ENCODE assay signal across 19 cellular contexts in genomic region chr2:158659483-158659882, GRCh38.
DNase-seq lines count a peak whose midpoint lies in the region; ATAC-seq, FAIRE-seq and TF ChIP-seq lines count a peak whose summit lies in the region.
"Had no signal": no experiment of that assay in that cellular context is flagged by ENCODE, and none has a peak within 500 bp of the region (broad histone marks: within the 10 kb centered on the region; RNA-seq: fewer than 3 reads in every experiment).

No MANE protein-coding gene starts in this region.

- H3K4me3 Mint-ChIP-seq in Calu3 (ENCODE audit: low read depth, unreplicated experiment) (no peak overlapping the region), neural crest cell (no peak overlapping the region)
- H3K4me3 Mint-ChIP-seq: CD8-positive, alpha-beta memory T cell; H9; IgD-negative memory B cell had no signal

- H3K9me3 Mint-ChIP-seq in Calu3 (ENCODE audit: low read depth, unreplicated experiment): no peaks in the 10 kb centered on the region
- no peaks in the 10 kb centered on the region for H3K9me3 Mint-ChIP-seq in neural crest cell
- H3K9me3 Mint-ChIP-seq: CD8-positive, alpha-beta memory T cell; H9; IgD-negative memory B cell had no signal

- H3K36me3 ChIP-seq in bronchial epithelial cell (ENCODE audit: control insufficient read depth, insufficient read depth, low read length): peaks cover 21% of the 10 kb centered on the region

- H3K36me3 Mint-ChIP-seq in Calu3 (ENCODE audit: insufficient read depth, unreplicated experiment) (peaks cover 11% of the 10 kb centered on the region), neural crest cell (ENCODE audit: low read depth) (no peaks in the 10 kb centered on the region)
- H3K36me3 Mint-ChIP-seq: IgD-negative memory B cell had no signal

- no TSS peak for BruUV-seq in Calu3 (replicated peaks; lab: Mats Ljungman, UMichigan)

- H3K27ac Mint-ChIP-seq in Calu3 (ENCODE audit: unreplicated experiment) (peak overlapping the region; percentile 12), neural crest cell (ENCODE audit: unreplicated experiment) (peak overlapping the region; percentile 7)
- H3K27ac Mint-ChIP-seq: IgD-negative memory B cell had no signal

- H3K4me3 ChIP-seq in bronchial epithelial cell (ENCODE audit: low read depth, low read length): no peak overlapping the region
- H3K4me3 ChIP-seq: BLaER1 treated with 17β-estradiol and CSF1 and Interleukin-3, amounts not matched to agents 10 nM and 100 nM; MG63 had no signal

- ATAC-seq in SK-N-SH treated with all-trans-retinoic acid at 6 μM for 48 hours (no peak), HG02840 (IDR thresholded peaks at IDR 0.05; ENCODE audit: low FRiP score, unreplicated experiment) (no peak)
- ATAC-seq: Right ventricle myocardium inferior had no signal

- intact Hi-C loops in Calu3 (cut with micrococcal nuclease; ENCODE audit: unreplicated experiment): loop anchor here (10.0 kb wide), 1 partner anchor 85 kb away; no protein-coding TSS in a partner anchor

- CTCF ChIA-PET in Calu3 (lab: Charles Lee): interaction anchor here (0.8 to 1.4 kb wide), 3 partner anchors 16 to 635 kb away, joined by 3 read pairs; no protein-coding TSS in a partner anchor

- FAIRE-seq in bronchial epithelial cell (lab: Jason Lieb, UNC): no peak
- FAIRE-seq: D721Med, RCC 7860 had no signal

- DNase-seq in Calu3 (no peak), HT1080 (ENCODE audit: low read depth) (peak; percentile 41), bronchial epithelial cell (ENCODE audit: low read depth) (peak; percentile 18), neural crest cell (ENCODE audit: low read depth, low spot score) (no peak), NCI-H2227 (lab: John Stamatoyannopoulos, UW; ENCODE audit: unreplicated experiment) (no peak)
- DNase-seq: CD8-positive, alpha-beta memory T cell; DMS79; H9; Karpas-422; MG63; NCI-H1105; NCI-H2081 had no signal

- H3K4me1 Mint-ChIP-seq in Calu3 (ENCODE audit: low read depth, unreplicated experiment): no peaks in the 10 kb centered on the region
- no peaks in the 10 kb centered on the region for H3K4me1 Mint-ChIP-seq in neural crest cell
- H3K4me1 Mint-ChIP-seq: CD8-positive, alpha-beta memory T cell; H9; IgD-negative memory B cell had no signal

- H3K27me3 ChIP-seq in bronchial epithelial cell (ENCODE audit: control insufficient read depth, insufficient read depth, low read length): no peaks in the 10 kb centered on the region
- H3K27me3 ChIP-seq: BLaER1 treated with 17β-estradiol and CSF1 and Interleukin-3, amounts not matched to agents 10 nM and 100 nM; MG63 had no signal

- H3K27me3 Mint-ChIP-seq in Calu3 (ENCODE audit: unreplicated experiment) (no peaks in the 10 kb centered on the region), neural crest cell (ENCODE audit: low read depth) (no peaks in the 10 kb centered on the region)
- H3K27me3 Mint-ChIP-seq: CD8-positive, alpha-beta memory T cell; IgD-negative memory B cell had no signal

- no peak for TF ChIP-seq CTCF in Calu3 (IDR thresholded peaks at IDR 0.05; ENCODE audit: unreplicated experiment)
- no peak for TF ChIP-seq CTCF in bronchial epithelial cell (IDR thresholded peaks at IDR 0.05; ENCODE audit: insufficient read depth, low read length, severe bottlenecking)
- no peak for TF ChIP-seq CTCF in neural crest cell (conservative IDR thresholded peaks at IDR 0.05)

TF ChIP-seq in SK-N-SH treated with all-trans-retinoic acid at 6 μM for 48 hours, 23 proteins besides CTCF, POLR2A, EP300 and RAD21:
- TF ChIP-seq PATZ1 (CRISPR knock-in tag; IDR thresholded peaks at IDR 0.05; ENCODE audit: borderline replicate concordance): no peak
- no peak for TF ChIP-seq ZNF70 (CRISPR knock-in tag; IDR thresholded peaks at IDR 0.05)
- TF ChIP-seq ZNF8 (CRISPR knock-in tag; IDR thresholded peaks at IDR 0.05): no peak
- no peak for TF ChIP-seq TCF4 (CRISPR knock-in tag; IDR thresholded peaks at IDR 0.05; ENCODE audit: borderline replicate concordance)
- no peak for TF ChIP-seq TSHZ2 (CRISPR knock-in tag; IDR thresholded peaks at IDR 0.05)
- TF ChIP-seq PPARA (CRISPR knock-in tag; IDR thresholded peaks at IDR 0.05; ENCODE audit: borderline replicate concordance): no peak
- no peak for TF ChIP-seq ZFP3 (CRISPR knock-in tag; IDR thresholded peaks at IDR 0.05)
- no peak for TF ChIP-seq TOX (CRISPR knock-in tag; IDR thresholded peaks at IDR 0.05; ENCODE audit: borderline replicate concordance)
- TF ChIP-seq CSDC2 (CRISPR knock-in tag; IDR thresholded peaks at IDR 0.05): no peak
- no peak for TF ChIP-seq OSR1 (CRISPR knock-in tag; IDR thresholded peaks at IDR 0.05)
- no peak for TF ChIP-seq BACH2 (CRISPR knock-in tag; IDR thresholded peaks at IDR 0.05; ENCODE audit: borderline replicate concordance)
- TF ChIP-seq ZFP30 (CRISPR knock-in tag; IDR thresholded peaks at IDR 0.05): no peak
- TF ChIP-seq ESRRG (CRISPR knock-in tag; IDR thresholded peaks at IDR 0.05): no peak
- TF ChIP-seq SNAI2 (CRISPR knock-in tag; IDR thresholded peaks at IDR 0.05): no peak

Comparison
In these comparisons a context has a peak if more than half of its experiments do, and no peak if none do; other contexts are left out.
1. DNase-seq: peak in HT1080 (single experiment) and bronchial epithelial cell (single experiment); none in Calu3 (single experiment), neural crest cell (single experiment) and NCI-H2227 (single experiment).